Comparison of ENCODE assay signal across 14 cellular contexts in genomic region chr22:45656577-45656976, GRCh38. TPM values are rescaled to one million over a fixed set of nuclear protein-coding genes. Genes with fewer than 3 reads are reported as not detected.
DNase-seq lines count a peak whose midpoint lies in the region; ATAC-seq, FAIRE-seq and TF ChIP-seq lines count a peak whose summit lies in the region.
"Had no signal": no experiment of that assay in that cellular context is flagged by ENCODE, and none has a peak within 500 bp of the region (broad histone marks: within the 10 kb centered on the region; RNA-seq: fewer than 3 reads in every experiment).

No MANE protein-coding gene starts in this region.

- ATAC-seq in HepG2, result no peak
- no peak for ATAC-seq in right lobe of liver
- no peak for ATAC-seq in GM21447 (IDR thresholded peaks at IDR 0.05; ENCODE audit: unreplicated experiment)

- POLR2A ChIA-PET in HepG2 (lab: Yijun Ruan, JAX), result interaction anchor here (1.3 to 1.9 kb wide), 2 partner anchors 11 to 15 kb away, joined by 4 to 7 read pairs; partner anchors contain the start of gene ATXN10

- TF ChIP-seq RAD21 in HepG2 (CRISPR knock-in tag; IDR thresholded peaks at IDR 0.05), result no peak

- DNase-seq in HepG2 (ENCODE audit: low spot score) (peak; percentile 43), right lobe of liver (no peak), adipocyte (ENCODE audit: low read depth) (peak; percentile 85), fibroblast of the conjunctiva (ENCODE audit: low read depth) (peak; percentile 16), right atrium auricular region (ENCODE audit: low spot score) (no peak), ovary (no peak)
- DNase-seq: 8988T; Calu3; CD4-positive, CD25-positive, alpha-beta regulatory T cell; DMS 273 treated with DMSO at 0.1 percent for 48 hours; GOT3; H9 had no signal

- H3K9me3 ChIP-seq in HepG2 (ENCODE audit: low read length), result no peaks in the 10 kb centered on the region
- no peaks in the 10 kb centered on the region for H3K9me3 ChIP-seq in right lobe of liver
- H3K9me3 ChIP-seq in adipocyte (ENCODE audit: control insufficient read depth, low read length), result no peaks in the 10 kb centered on the region
- no peaks in the 10 kb centered on the region for H3K9me3 ChIP-seq in right atrium auricular region
- no peaks in the 10 kb centered on the region for H3K9me3 ChIP-seq in ovary
- H3K9me3 ChIP-seq: BLaER1 treated with 17β-estradiol and CSF1 and Interleukin-3, amounts not matched to agents 10 nM and 100 nM had no signal

- in situ Hi-C loops in HepG2 (cut with HindIII; ENCODE audit: extremely low pct_ligation_motif_present, low pct_unique_long_range_greater_than_20kb), result no loop called here

- no peak for TF ChIP-seq CTCF in HepG2 (CRISPR knock-in tag; IDR thresholded peaks at IDR 0.05)
- no peak for TF ChIP-seq CTCF in right lobe of liver (IDR thresholded peaks at IDR 0.05)
- TF ChIP-seq CTCF in right atrium auricular region (IDR thresholded peaks at IDR 0.05), result no peak
- TF ChIP-seq CTCF in ovary (IDR thresholded peaks at IDR 0.05), result no peak

- no peak overlapping the region for H3K9ac ChIP-seq in HepG2 (ENCODE audit: insufficient read depth, low read depth, low read length)
- H3K9ac ChIP-seq in adipocyte (ENCODE audit: low read length), result no peak overlapping the region
- H3K9ac ChIP-seq: BLaER1 treated with 17β-estradiol and CSF1 and Interleukin-3, amounts not matched to agents 10 nM and 100 nM had no signal

- 0 out of 2 replicates have a peak overlapping the region, but pooled peaks have one; percentile 6 for H3K4me2 ChIP-seq in HepG2 (ENCODE audit: low read depth, low read length)
- H3K4me2 ChIP-seq: BLaER1 treated with 17β-estradiol and CSF1 and Interleukin-3, amounts not matched to agents 10 nM and 100 nM had no signal

- no peak overlapping the region for H3K4me3 ChIP-seq in HepG2 (replicated peaks in 1 of 3; ENCODE audit: insufficient read depth in 1 of 3, low read depth in 2 of 3, low read length in 3 of 3)
- no peak overlapping the region for H3K4me3 ChIP-seq in right lobe of liver
- H3K4me3 ChIP-seq in adipocyte (ENCODE audit: low read length), result no peak overlapping the region
- H3K4me3 ChIP-seq in right atrium auricular region, result no peak overlapping the region
- no peak overlapping the region for H3K4me3 ChIP-seq in ovary
- H3K4me3 ChIP-seq: BLaER1 treated with 17β-estradiol and CSF1 and Interleukin-3, amounts not matched to agents 10 nM and 100 nM had no signal

- H3K79me2 ChIP-seq in HepG2 (ENCODE audit: insufficient read depth, low read length), result no peaks in the 10 kb centered on the region

- H3K36me3 ChIP-seq in HepG2 (replicated peaks in 1 of 2; ENCODE audit: control insufficient read depth in 1 of 2, insufficient read depth in 2 of 2, low read length in 2 of 2) (no peaks in the 10 kb centered on the region), right lobe of liver (no peaks in the 10 kb centered on the region), adipocyte (ENCODE audit: control insufficient read depth, insufficient read depth, low read length, severe bottlenecking) (no peaks in the 10 kb centered on the region), right atrium auricular region (no peaks in the 10 kb centered on the region), ovary (no peaks in the 10 kb centered on the region)
- H3K36me3 ChIP-seq: BLaER1 treated with 17β-estradiol and CSF1 and Interleukin-3, amounts not matched to agents 10 nM and 100 nM had no signal

- peak overlapping the region; percentile 19 for H3K27ac ChIP-seq in HepG2 (ENCODE audit: extremely low read length, insufficient read depth, low read length)
- H3K27ac ChIP-seq in right lobe of liver, result no peak overlapping the region
- no peak overlapping the region for H3K27ac ChIP-seq in right atrium auricular region
- H3K27ac ChIP-seq in ovary, result no peak overlapping the region
- H3K27ac ChIP-seq: BLaER1 treated with 17β-estradiol and CSF1 and Interleukin-3, amounts not matched to agents 10 nM and 100 nM had no signal

- no peaks in the 10 kb centered on the region; a peak in 1 of 5 replicates for H3K27me3 ChIP-seq in HepG2 (ENCODE audit: control insufficient read depth in 1 of 2, insufficient read depth in 2 of 2, low read length in 2 of 2)
- no peaks in the 10 kb centered on the region for H3K27me3 ChIP-seq in right lobe of liver
- peaks cover 3% of the 10 kb centered on the region for H3K27me3 ChIP-seq in adipocyte (replicated peaks; ENCODE audit: control insufficient read depth, insufficient read depth, low read length)
- H3K27me3 ChIP-seq in right atrium auricular region, result no peaks in the 10 kb centered on the region
- no peaks in the 10 kb centered on the region for H3K27me3 ChIP-seq in ovary

- intact Hi-C loops in HepG2 (cut with micrococcal nuclease; ENCODE audit: unreplicated experiment), result no loop called here
- intact Hi-C loops in right lobe of liver (cut with DNase I), result no loop called here
- intact Hi-C loops in ovary (cut with DNase I), result no loop called here

- no peak for FAIRE-seq in HepG2 (lab: Jason Lieb, UNC)

- no peak for TF ChIP-seq POLR2A in HepG2 (IDR thresholded peaks at IDR 0.05; ENCODE audit: insufficient read depth in 1 of 2, low read depth in 2 of 2, low read length in 2 of 2)
- TF ChIP-seq POLR2A in right lobe of liver (IDR thresholded peaks at IDR 0.05), result no peak
- no peak for TF ChIP-seq POLR2A in ovary (IDR thresholded peaks at IDR 0.05)

- no peak overlapping the region for H2AFZ ChIP-seq in HepG2 (ENCODE audit: low read length)

- no TSS peak for BruUV-seq in HepG2 (replicated peaks; lab: Mats Ljungman, UMichigan)

- H3K4me1 ChIP-seq in HepG2 (ENCODE audit: insufficient read depth, low read length), result peaks cover 63% of the 10 kb centered on the region
- no peaks in the 10 kb centered on the region for H3K4me1 ChIP-seq in right lobe of liver
- H3K4me1 ChIP-seq in adipocyte (ENCODE audit: control insufficient read depth, insufficient read depth, low read length), result no peaks in the 10 kb centered on the region
- no peaks in the 10 kb centered on the region for H3K4me1 ChIP-seq in right atrium auricular region
- H3K4me1 ChIP-seq in ovary (ENCODE audit: insufficient read depth), result no peaks in the 10 kb centered on the region

- CTCF ChIA-PET in HepG2 (lab: Yijun Ruan, JAX; ENCODE audit: low intra/inter-chr PET ratio, low total read pairs), result no interaction called here

- 82% methylated on average over 2 of the region's 2 CpGs for WGBS in HepG2 (ENCODE audit: low lambda C conversion rate)
- WGBS in right lobe of liver (ENCODE audit: insufficient coverage, low coverage, low lambda C conversion rate, missing lambda C conversion rate), result 100% methylated on average over 2 of the region's 2 CpGs
- WGBS in ovary, 3 donors, result 92 to 96% (median 93%) methylated on average over 2 of the region's 2 CpGs

- TF ChIP-seq EP300 in HepG2 (IDR thresholded peaks at IDR 0.05; ENCODE audit: low read depth in 2 of 2, low read length in 2 of 2) (no peak), HepG2 (CRISPR knock-in tag; IDR thresholded peaks at IDR 0.05; ENCODE audit: borderline replicate concordance) (no peak), ovary (IDR thresholded peaks at IDR 0.05) (no peak)

- no peaks in the 10 kb centered on the region for H4K20me1 ChIP-seq in HepG2 (ENCODE audit: insufficient read depth, low read length)
- H4K20me1 ChIP-seq: BLaER1 treated with 17β-estradiol and CSF1 and Interleukin-3, amounts not matched to agents 10 nM and 100 nM had no signal

TF ChIP-seq in HepG2, 621 proteins besides CTCF, POLR2A, EP300 and RAD21:
- TF ChIP-seq CEBPG (CRISPR knock-in tag; IDR thresholded peaks at IDR 0.05) (0 out of 2 replicates have a peak, but pooled peaks have one; percentile 47), RARG (CRISPR knock-in tag; IDR thresholded peaks at IDR 0.05; ENCODE audit: low read depth) (no peak), XRCC5 (optimal IDR thresholded peaks at IDR 0.05; ENCODE audit: low read length) (no peak), SP2 (CRISPR knock-in tag; IDR thresholded peaks at IDR 0.05) (no peak), ZNF354B (CRISPR knock-in tag; IDR thresholded peaks at IDR 0.05) (no peak), ZNF510 (CRISPR knock-in tag; IDR thresholded peaks at IDR 0.05; ENCODE audit: low read depth) (no peak), ZNF589 (CRISPR knock-in tag; conservative IDR thresholded peaks at IDR 0.05) (no peak), FOXA3 (CRISPR knock-in tag; IDR thresholded peaks at IDR 0.05) (0 out of 2 replicates have a peak, but pooled peaks have one; percentile 3), HNF4A (CRISPR knock-in tag; IDR thresholded peaks at IDR 0.05) (peak; percentile 41), CEBPB (IDR thresholded peaks at IDR 0.05; ENCODE audit: borderline replicate concordance, low read depth, low read length) (peak; percentile 75)

RNA-seq across cellular contexts. Expression of gene ATXN10, which starts 15.1 kb away (rescaled TPM):
- 60.1 and 136 TPM in 2 replicates for total RNA-seq in HepG2 (2016; rRNA removed; fragmentation: Illumina TruSeq; extraction: Trizol)
- total RNA-seq in HepG2 (2016; cell fraction: cytosol; rRNA removed; fragmentation: Illumina TruSeq; extraction: Trizol; ENCODE audit: low read depth), result 427 and 465 TPM in 2 replicates
- total RNA-seq in HepG2 (2016; cell fraction: insoluble cytoplasmic fraction; rRNA removed; fragmentation: Illumina TruSeq; extraction: Trizol), result 62.2 and 127 TPM in 2 replicates
- 131 and 135 TPM in 2 replicates for total RNA-seq in HepG2 (2016; cell fraction: membrane; rRNA removed; fragmentation: Illumina TruSeq; extraction: Trizol)
- 67.8 and 78.6 TPM in 2 replicates for total RNA-seq in HepG2 (2016; cell fraction: nucleus; rRNA removed; fragmentation: Illumina TruSeq; extraction: Trizol)
- polyA plus RNA-seq in HepG2 (2011; rRNA removed), result 162 and 194 TPM in 2 replicates
- polyA plus RNA-seq in HepG2 (2011; cell fraction: cytosol; rRNA removed), result 81.2 and 134 TPM in 2 replicates
- polyA plus RNA-seq in HepG2 (2011; cell fraction: nucleus; rRNA removed), result 23.1 and 30.4 TPM in 2 replicates
- 126 and 155 TPM in 2 replicates for polyA plus RNA-seq in HepG2 (2012)
- 16.3 and 18.9 TPM in 2 replicates for polyA plus RNA-seq in HepG2 (2016; cell fraction: cytosol; fragmentation: Illumina TruSeq; extraction: Trizol; ENCODE audit: low read depth)
- 227 and 248 TPM in 2 replicates for polyA plus RNA-seq in HepG2 (2016; cell fraction: insoluble cytoplasmic fraction; fragmentation: Illumina TruSeq; extraction: Trizol; ENCODE audit: low read depth)
- 22.8 and 26.0 TPM in 2 replicates for polyA plus RNA-seq in HepG2 (2016; cell fraction: membrane; fragmentation: Illumina TruSeq; extraction: Trizol; ENCODE audit: low read depth)
- polyA plus RNA-seq in HepG2 (2016; cell fraction: nucleus; fragmentation: Illumina TruSeq; extraction: Trizol; ENCODE audit: insufficient read depth, low read depth), result 96.5 and 111 TPM in 2 replicates
- 126 and 271 TPM in 2 replicates for polyA minus RNA-seq in HepG2 (2011; rRNA and poly(A)+ RNA removed; ENCODE audit: low replicate concordance)
- polyA minus RNA-seq in HepG2 (2011; cell fraction: cytosol; rRNA and poly(A)+ RNA removed), result 105 and 118 TPM in 2 replicates
- 95.1 and 136 TPM in 2 replicates for polyA minus RNA-seq in HepG2 (2011; cell fraction: nucleus; rRNA and poly(A)+ RNA removed)
- total RNA-seq in right lobe of liver, result 100 to 1,000 TPM in 1 of 6 experiments, 10 to 100 TPM in 5; 70.0 to 118 (median 84.3) TPM
- 10 to 100 TPM; 85.3 to 88.5 TPM for total RNA-seq in right atrium auricular region
- 100 to 1,000 TPM; 164 to 241 (median 183) TPM for total RNA-seq in ovary
- 100 to 1,000 TPM in 1 of 2 donors, 10 to 100 TPM in 1; 77.4 to 158 TPM for polyA plus RNA-seq in ovary

Comparison
In these comparisons a context has a peak if more than half of its experiments do, and no peak if none do; other contexts are left out.
1. DNase-seq: peak in HepG2 (single experiment), adipocyte (single experiment) and fibroblast of the conjunctiva (single experiment); none in right lobe of liver (0 of 3), right atrium auricular region (single experiment) and ovary (0 of 5).